24 cellular contexts compared by ENCODE assay signal in genomic region chr1:183517401-183517800, GRCh38.
"Had no signal": no experiment of that assay in that cellular context is flagged by ENCODE, and none has a peak within 500 bp of the region (broad histone marks: within the 10 kb centered on the region; RNA-seq: fewer than 3 reads in every experiment).

No MANE protein-coding gene starts in this region.

- H3K4me3 ChIP-seq: body of pancreas, colonic mucosa, gastroesophageal sphincter, heart right ventricle, pancreas, right lobe of liver, thoracic aorta had no signal

- H3K27me3 ChIP-seq: body of pancreas, colonic mucosa, gastroesophageal sphincter, heart right ventricle, neutrophil, pancreas, right lobe of liver had no signal

- DNase-seq: activated CD4-positive, alpha-beta T cell treated with anti-CD3 and anti-CD28 coated beads, Interleukin-2, amount 10 ng/mL, durations not matched to agents 24 days and 14 days; activated CD8-positive, alpha-beta T cell treated with anti-CD3 and anti-CD28 coated beads for 36 hours; activated naive CD4-positive, alpha-beta T cell; activated naive CD8-positive, alpha-beta T cell treated with anti-CD3 and anti-CD28 coated beads, Interleukin-2, amount 10 ng/mL, durations not matched to agents 7 days and 5 days; activated T-cell treated with anti-CD3 and anti-CD28 coated beads, Interleukin-2, amount 50 U/mL, for 1 hour; amygdala; body of pancreas; central memory CD4-positive, alpha-beta T cell; colonic mucosa; heart right ventricle; left ventricle myocardium superior; naive B cell; pancreas; right lobe of liver; small intestine; stimulated activated CD4-positive, alpha-beta T cell treated with anti-CD3 and anti-CD28 coated beads, Interleukin-4, amount 100 ng/mL, for 1 hour; T1000 had no signal

- FAIRE-seq: pancreas, small intestine, urothelium cell line had no signal

- H3K27ac ChIP-seq: body of pancreas, colonic mucosa, gastroesophageal sphincter, neutrophil, pancreas, right lobe of liver, thoracic aorta had no signal

- H3K9me3 Mint-ChIP-seq: activated CD4-positive, alpha-beta T cell treated with anti-CD3 and anti-CD28 coated beads, Interleukin-2, amount 10 ng/mL, durations not matched to agents 24 days and 14 days; activated CD8-positive, alpha-beta T cell treated with anti-CD3 and anti-CD28 coated beads for 36 hours; activated naive CD8-positive, alpha-beta T cell treated with anti-CD3 and anti-CD28 coated beads, Interleukin-2, amount 10 ng/mL, durations not matched to agents 7 days and 5 days; activated T-helper 17 cell treated with anti-CD3 and anti-CD28 coated beads, Interleukin-2, amount 50 U/mL, for 72 hours; memory B cell; naive B cell; stimulated activated effector memory CD8-positive, alpha-beta T cell treated with anti-CD3 and anti-CD28 coated beads, Interleukin-12 subunit alpha, Interleukin-12 subunit beta, amount 100 ng/mL, for 72 hours had no signal

- H3K4me3 Mint-ChIP-seq: activated CD4-positive, alpha-beta T cell treated with anti-CD3 and anti-CD28 coated beads, Interleukin-2, amount 10 ng/mL, durations not matched to agents 24 days and 14 days; activated CD8-positive, alpha-beta T cell treated with anti-CD3 and anti-CD28 coated beads for 36 hours; activated naive CD8-positive, alpha-beta T cell treated with anti-CD3 and anti-CD28 coated beads, Interleukin-2, amount 10 ng/mL, durations not matched to agents 7 days and 5 days; activated T-helper 17 cell treated with anti-CD3 and anti-CD28 coated beads, Interleukin-2, amount 50 U/mL, for 72 hours; memory B cell; naive B cell; stimulated activated effector memory CD8-positive, alpha-beta T cell treated with anti-CD3 and anti-CD28 coated beads, Interleukin-12 subunit alpha, Interleukin-12 subunit beta, amount 100 ng/mL, for 72 hours had no signal

- H3K27me3 Mint-ChIP-seq: activated CD4-positive, alpha-beta T cell treated with anti-CD3 and anti-CD28 coated beads, Interleukin-2, amount 10 ng/mL, durations not matched to agents 24 days and 14 days; activated CD8-positive, alpha-beta T cell treated with anti-CD3 and anti-CD28 coated beads for 36 hours; activated naive CD8-positive, alpha-beta T cell treated with anti-CD3 and anti-CD28 coated beads, Interleukin-2, amount 10 ng/mL, durations not matched to agents 7 days and 5 days; activated T-helper 17 cell treated with anti-CD3 and anti-CD28 coated beads, Interleukin-2, amount 50 U/mL, for 72 hours; memory B cell; naive B cell had no signal

- H3K27ac Mint-ChIP-seq: activated CD4-positive, alpha-beta T cell treated with anti-CD3 and anti-CD28 coated beads, Interleukin-2, amount 10 ng/mL, durations not matched to agents 24 days and 14 days; activated CD8-positive, alpha-beta T cell treated with anti-CD3 and anti-CD28 coated beads for 36 hours; activated naive CD8-positive, alpha-beta T cell treated with anti-CD3 and anti-CD28 coated beads, Interleukin-2, amount 10 ng/mL, durations not matched to agents 7 days and 5 days; activated T-helper 17 cell treated with anti-CD3 and anti-CD28 coated beads, Interleukin-2, amount 50 U/mL, for 72 hours; memory B cell; stimulated activated effector memory CD8-positive, alpha-beta T cell treated with anti-CD3 and anti-CD28 coated beads, Interleukin-12 subunit alpha, Interleukin-12 subunit beta, amount 100 ng/mL, for 72 hours had no signal

- ATAC-seq: activated CD8-positive, alpha-beta T cell treated with anti-CD3 and anti-CD28 coated beads for 36 hours; activated T-helper 17 cell treated with anti-CD3 and anti-CD28 coated beads, Interleukin-2, amount 50 U/mL, for 72 hours; body of pancreas; gastroesophageal sphincter; heart right ventricle; left ventricle myocardium superior; pancreas; right lobe of liver; stimulated activated effector memory CD8-positive, alpha-beta T cell treated with anti-CD3 and anti-CD28 coated beads, Interleukin-12 subunit alpha, Interleukin-12 subunit beta, amount 100 ng/mL, for 72 hours had no signal

- H3K36me3 ChIP-seq: colonic mucosa, pancreas had no signal

- H3K9me3 ChIP-seq: body of pancreas, colonic mucosa, gastroesophageal sphincter, heart right ventricle, neutrophil, pancreas, right lobe of liver, thoracic aorta had no signal
